Comparison of ENCODE assay signal across 8 cellular contexts in genomic region chr12:22544038-22544979, GRCh38. TPM values are rescaled to one million over a fixed set of nuclear protein-coding genes. Genes with fewer than 3 reads are reported as not detected.
DNase-seq lines count a peak whose midpoint lies in the region; ATAC-seq lines count a peak whose summit lies in the region.

A gene with protein sequence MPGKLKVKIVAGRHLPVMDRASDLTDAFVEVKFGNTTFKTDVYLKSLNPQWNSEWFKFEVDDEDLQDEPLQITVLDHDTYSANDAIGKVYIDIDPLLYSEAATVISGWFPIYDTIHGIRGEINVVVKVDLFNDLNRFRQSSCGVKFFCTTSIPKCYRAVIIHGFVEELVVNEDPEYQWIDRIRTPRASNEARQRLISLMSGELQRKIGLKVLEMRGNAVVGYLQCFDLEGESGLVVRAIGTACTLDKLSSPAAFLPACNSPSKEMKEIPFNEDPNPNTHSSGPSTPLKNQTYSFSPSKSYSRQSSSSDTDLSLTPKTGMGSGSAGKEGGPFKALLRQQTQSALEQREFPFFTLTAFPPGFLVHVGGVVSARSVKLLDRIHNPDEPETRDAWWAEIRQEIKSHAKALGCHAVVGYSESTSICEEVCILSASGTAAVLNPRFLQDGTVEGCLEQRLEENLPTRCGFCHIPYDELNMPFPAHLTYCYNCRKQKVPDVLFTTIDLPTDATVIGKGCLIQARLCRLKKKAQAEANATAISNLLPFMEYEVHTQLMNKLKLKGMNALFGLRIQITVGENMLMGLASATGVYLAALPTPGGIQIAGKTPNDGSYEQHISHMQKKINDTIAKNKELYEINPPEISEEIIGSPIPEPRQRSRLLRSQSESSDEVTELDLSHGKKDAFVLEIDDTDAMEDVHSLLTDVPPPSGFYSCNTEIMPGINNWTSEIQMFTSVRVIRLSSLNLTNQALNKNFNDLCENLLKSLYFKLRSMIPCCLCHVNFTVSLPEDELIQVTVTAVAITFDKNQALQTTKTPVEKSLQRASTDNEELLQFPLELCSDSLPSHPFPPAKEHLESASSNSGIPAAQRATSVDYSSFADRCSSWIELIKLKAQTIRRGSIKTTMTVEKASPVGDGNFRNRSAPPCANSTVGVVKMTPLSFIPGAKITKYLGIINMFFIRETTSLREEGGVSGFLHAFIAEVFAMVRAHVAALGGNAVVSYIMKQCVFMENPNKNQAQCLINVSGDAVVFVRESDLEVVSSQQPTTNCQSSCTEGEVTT (minus strand): TSS chr12:22544542. CDS start chr12:22544150, 392 bp downstream.

- DNase-seq in Caki2 (ENCODE audit: low read depth) (peak; percentile 98), HT1080 (ENCODE audit: low read depth) (peak; percentile 95), NOMO-1 (lab: John Stamatoyannopoulos, UW; ENCODE audit: unreplicated experiment in 2 of 2) (peak; percentile 93 to 96)
- peak; percentile 94 for DNase-seq in activated CD8-positive, alpha-beta memory T cell treated with anti-CD3 and anti-CD28 coated beads, Interleukin-2, amount 50 U/mL, for 1 hour (ENCODE audit: extremely low read depth)
- DNase-seq in stimulated activated CD8-positive, alpha-beta memory T cell treated with anti-CD3 and anti-CD28 coated beads, Interleukin-15, amount 100 ng/mL, for 4 hours (ENCODE audit: low read depth in 2 of 2), result peak; percentile 86 to 93

- peaks cover 5% of the 10 kb centered on the region for H3K36me3 ChIP-seq in mesodermal cell (ENCODE audit: control insufficient read depth, insufficient read depth, low read length)

- peak; percentile 88 for ATAC-seq in GM21360 (IDR thresholded peaks at IDR 0.05; ENCODE audit: unreplicated experiment)

- no peaks in the 10 kb centered on the region for H3K4me1 ChIP-seq in mesodermal cell (ENCODE audit: control insufficient read depth, insufficient read depth, low read length, poor library complexity, severe bottlenecking)

- no peaks in the 10 kb centered on the region for H3K9me3 ChIP-seq in mesodermal cell (ENCODE audit: control insufficient read depth, low read length)

- peak within 1 kb of the TSS; percentile 82 for H3K27ac ChIP-seq in mesodermal cell (ENCODE audit: low read depth, low read length, severe bottlenecking)

- WGBS in mesodermal cell (ENCODE audit: insufficient coverage in 2 of 2), 2 experiments, result 2 to 3% methylated on average over 61 of the region's 80 CpGs

- peak within 1 kb of the TSS; percentile 71 for H3K4me3 ChIP-seq in mesodermal cell (ENCODE audit: extremely low read depth, insufficient read depth, low read length, poor library complexity, severe bottlenecking)

- in situ Hi-C loops in Caki2 (cut with HindIII; ENCODE audit: low pct_unique_long_range_greater_than_20kb, low sequenced_read_pairs), result no loop called here
- in situ Hi-C loops in endometrial microvascular endothelial cells (cut with HindIII; ENCODE audit: inconsistent ontology term, low pct_unique_long_range_greater_than_20kb, low sequenced_read_pairs), result no loop called here

RNA-seq across cellular contexts. Expression of the gene that starts here (rescaled TPM):
- total RNA-seq in Caki2 (2014; rRNA removed; shearing (Covaris generic); ENCODE audit: low replicate concordance), result 11.7 and 14.6 TPM in 2 replicates
- 17.3 and 36.5 TPM in 2 replicates for total RNA-seq in HT1080 (2014; rRNA removed; shearing (Covaris generic))
- polyA plus RNA-seq in HT1080 (2015; cell fraction: cytosol; rRNA removed), result 21.0 and 23.3 TPM in 2 replicates
- polyA plus RNA-seq in HT1080 (2015; cell fraction: nucleus; rRNA removed), result 34.4 and 39.0 TPM in 2 replicates
- total RNA-seq in endometrial microvascular endothelial cells (ENCODE audit: inconsistent ontology term), result 28.1 TPM
- polyA plus RNA-seq in mesodermal cell (2013, experiment 1 of 2), result 18.4 TPM
- polyA plus RNA-seq in mesodermal cell (2013, experiment 2 of 2), result 19.8 TPM

Comparison
In these comparisons a context has a peak if more than half of its experiments do, and no peak if none do; other contexts are left out.
1. Peak in every context shown above with its lines: DNase-seq, ATAC-seq, H3K4me3 ChIP-seq and H3K27ac ChIP-seq.